11 cellular contexts compared by ENCODE assay signal in genomic region chr6:305371-306206, GRCh38. TPM values are rescaled to one million over a fixed set of nuclear protein-coding genes. Genes with fewer than 3 reads are reported as not detected.
DNase-seq lines count a peak whose midpoint lies in the region; ATAC-seq and TF ChIP-seq lines count a peak whose summit lies in the region.
"Had no signal": no experiment of that assay in that cellular context is flagged by ENCODE, and none has a peak within 500 bp of the region (broad histone marks: within the 10 kb centered on the region; RNA-seq: fewer than 3 reads in every experiment).

No MANE protein-coding gene starts in this region.

- no peak overlapping the region for H3K4me3 ChIP-seq in epithelial cell of proximal tubule (ENCODE audit: low read depth, low read length)
- no peak overlapping the region for H3K4me3 ChIP-seq in adrenal gland
- H3K4me3 ChIP-seq: breast epithelium, hepatocyte had no signal

- no peaks in the 10 kb centered on the region for H3K27me3 Mint-ChIP-seq in mesothelial cell of epicardium (ENCODE audit: low read depth)

- H3K36me3 ChIP-seq in adrenal gland (replicated peaks in 1 of 2), result no peaks in the 10 kb centered on the region
- H3K36me3 ChIP-seq: breast epithelium had no signal

- peaks cover 0 to 7% of the 10 kb centered on the region in 2 donors for H3K4me1 ChIP-seq in adrenal gland (replicated peaks in 1 of 2)
- H3K4me1 ChIP-seq: breast epithelium had no signal

- 73 to 81% (median 76%) methylated on average over 5 of the region's 5 CpGs for WGBS in adrenal gland, 4 donors

- TF ChIP-seq CTCF in epithelial cell of proximal tubule (conservative IDR thresholded peaks at IDR 0.05; ENCODE audit: low read depth, low read length), result no peak
- TF ChIP-seq CTCF in mesothelial cell of epicardium (IDR thresholded peaks at IDR 0.05; ENCODE audit: unreplicated experiment), result no peak
- no peak for TF ChIP-seq CTCF in adrenal gland (IDR thresholded peaks at IDR 0.05)

- H3K27ac Mint-ChIP-seq in mesothelial cell of epicardium, result no peak overlapping the region

- H3K27me3 ChIP-seq in adrenal gland, result no peaks in the 10 kb centered on the region
- H3K27me3 ChIP-seq: breast epithelium, hepatocyte had no signal

- H3K27ac ChIP-seq in adrenal gland, result no peak overlapping the region
- H3K27ac ChIP-seq: breast epithelium, hepatocyte had no signal

- H3K4me3 Mint-ChIP-seq in mesothelial cell of epicardium, result no peak overlapping the region

- H3K9me3 ChIP-seq in adrenal gland (replicated peaks in 1 of 3), result no peaks in the 10 kb centered on the region
- H3K9me3 ChIP-seq: breast epithelium had no signal

- peaks cover 22% of the 10 kb centered on the region for H3K9me3 Mint-ChIP-seq in mesothelial cell of epicardium

- ATAC-seq in GM18499 (IDR thresholded peaks at IDR 0.05; ENCODE audit: insufficient read depth, unreplicated experiment) (peak; percentile 85), GM19463 (IDR thresholded peaks at IDR 0.05; ENCODE audit: unreplicated experiment) (peak; percentile 87), HG03064 (IDR thresholded peaks at IDR 0.05; ENCODE audit: low read depth, unreplicated experiment) (peak; percentile 65)

- peaks cover 6% of the 10 kb centered on the region for H3K36me3 Mint-ChIP-seq in mesothelial cell of epicardium

- no peak for TF ChIP-seq POLR2A in adrenal gland (IDR thresholded peaks at IDR 0.05)

- no peaks in the 10 kb centered on the region for H3K4me1 Mint-ChIP-seq in mesothelial cell of epicardium

- peak; percentile 42 for DNase-seq in epithelial cell of proximal tubule (ENCODE audit: low read depth)
- DNase-seq in NCI-H2029 treated with DMSO at 0.1 percent for 48 hours (lab: John Stamatoyannopoulos, UW), result no peak
- no peak for DNase-seq in cerebellar cortex (ENCODE audit: low spot score)
- no peak for DNase-seq in mesothelial cell of epicardium (ENCODE audit: low spot score in 2 of 2, unreplicated experiment in 2 of 2)
- no peak for DNase-seq in adrenal gland
- DNase-seq: activated CD4-positive, CD25-positive, alpha-beta regulatory T cell treated with anti-CD3 and anti-CD28 coated beads, Interleukin-2, amount 50 U/mL, for 72 hours had no signal

- intact Hi-C loops in adrenal gland (cut with DNase I), result no loop called here

RNA-seq across cellular contexts. Expression of gene DUSP22, which starts 13.3 kb away (rescaled TPM):
- 25.3 and 30.5 TPM in 2 replicates for total RNA-seq in epithelial cell of proximal tubule
- 29.9 to 32.0 TPM (median 30.9 TPM) in 3 replicates for total RNA-seq in mesothelial cell of epicardium
- 10 to 100 TPM; 23.4 to 39.3 (median 34.3) TPM for total RNA-seq in adrenal gland
- polyA plus RNA-seq in adrenal gland, result 10 to 100 TPM; 18.2 to 22.8 (median 22.4) TPM
